8 cellular contexts compared by ENCODE assay signal in genomic region chr1:42334240-42335049, GRCh38.
A peak's percentile ranks its signal among the peaks of the same experiment; 100 is the strongest.
DNase-seq lines count a peak whose midpoint lies in the region; ATAC-seq and TF ChIP-seq lines count a peak whose summit lies in the region.

No MANE protein-coding gene starts in this region.

- no peak for TF ChIP-seq CTCF in astrocyte of the cerebellum (IDR thresholded peaks at IDR 0.05; ENCODE audit: low read depth, low read length, missing control alignments)

- H3K4me3 ChIP-seq in astrocyte of the cerebellum (ENCODE audit: low read depth, low read length): peak overlapping the region; percentile 76

- ATAC-seq in GM19397 (IDR thresholded peaks at IDR 0.05; ENCODE audit: unreplicated experiment) (peak; percentile 55), HG03442 (IDR thresholded peaks at IDR 0.05; ENCODE audit: unreplicated experiment) (peak; percentile 47)

- DNase-seq in DMS153 treated with DMSO at 0.1 percent for 48 hours (lab: John Stamatoyannopoulos, UW; ENCODE audit: unreplicated experiment) (peak; percentile 90), OCI-M1 (lab: John Stamatoyannopoulos, UW) (peak; percentile 61), astrocyte of the cerebellum (ENCODE audit: low read depth) (no peak), hippocampal formation (lab: John Stamatoyannopoulos, UW) (peak; percentile 28 to 45), putamen (ENCODE audit: low spot score) (peak; percentile 65), amniotic stem cell (lab: John Stamatoyannopoulos, UW) (no peak)

- in situ Hi-C loops in astrocyte of the cerebellum (cut with HindIII; ENCODE audit: low sequenced_read_pairs): no loop called here

Comparison
In these comparisons a context has a peak if more than half of its experiments do, and no peak if none do; other contexts are left out.
1. DNase-seq: peak in DMS153 treated with DMSO at 0.1 percent for 48 hours (single experiment), OCI-M1 (single experiment), hippocampal formation (2 of 2) and putamen (single experiment); none in astrocyte of the cerebellum (single experiment) and amniotic stem cell (single experiment).